7 cellular contexts compared by ENCODE assay signal in genomic region chr10:68828083-68828601, GRCh38. TPM values are rescaled to one million over a fixed set of nuclear protein-coding genes. Genes with fewer than 3 reads are reported as not detected.
DNase-seq lines count a peak whose midpoint lies in the region; ATAC-seq, FAIRE-seq and TF ChIP-seq lines count a peak whose summit lies in the region.
"Not testable (repeated sequence)": the region's sequence is repeated elsewhere in the genome, so short reads cannot be mapped to it uniquely, and the experiment has no call there.

No MANE protein-coding gene starts in this region.

- peak overlapping the region in 39 of 59 donors; percentile 4 to 87 (median 66) for H3K27ac ChIP-seq in dorsolateral prefrontal cortex
- not testable (repeated sequence) for H3K27ac ChIP-seq in kidney (ENCODE audit: low read depth in 2 of 2, low read length in 2 of 2)

- H3K27me3 ChIP-seq in dorsolateral prefrontal cortex, result not testable (repeated sequence)

- peak overlapping the region; percentile 10 to 76 (median 56) for H3K4me3 ChIP-seq in dorsolateral prefrontal cortex
- peak overlapping the region; percentile 44 to 45 for H3K4me3 ChIP-seq in kidney (ENCODE audit: low read length in 2 of 2)
- peak overlapping the region; percentile 51 for H3K4me3 ChIP-seq in retinal pigment epithelial cell (ENCODE audit: low read length)

- not testable (repeated sequence) for TF ChIP-seq CTCF in dorsolateral prefrontal cortex (IDR thresholded peaks at IDR 0.05 in 54 of 56, conservative IDR thresholded peaks at IDR 0.05 in 2 of 56; ENCODE audit: low read depth in 1 of 56, partially characterized antibody in 56 of 56); kidney (IDR thresholded peaks at IDR 0.05; ENCODE audit: borderline replicate concordance, extremely low read depth, insufficient read depth); retinal pigment epithelial cell (conservative IDR thresholded peaks at IDR 0.05; ENCODE audit: low read depth, low read length)

- H3K4me1 ChIP-seq in kidney (ENCODE audit: control insufficient read depth in 1 of 2, insufficient read depth in 1 of 2, low read depth in 1 of 2, low read length in 2 of 2), result not testable (repeated sequence)

- not testable (repeated sequence) for H3K9me3 ChIP-seq in kidney (ENCODE audit: control insufficient read depth in 1 of 2, low read length in 2 of 2)

- not testable (repeated sequence) for H3K36me3 ChIP-seq in kidney (ENCODE audit: control insufficient read depth in 1 of 2, insufficient read depth in 2 of 2, low read length in 2 of 2)

- ATAC-seq in GM18517 (IDR thresholded peaks at IDR 0.05; ENCODE audit: unreplicated experiment) (peak; percentile 37), HG02884 (IDR thresholded peaks at IDR 0.05; ENCODE audit: unreplicated experiment) (peak; percentile 30)

- DNase-seq in NCI-H748 (lab: John Stamatoyannopoulos, UW; ENCODE audit: unreplicated experiment) (peak; percentile 35), dorsolateral prefrontal cortex (peak in 1 of 10 donors; percentile 46), kidney (peak; percentile 74)
- DNase-seq in activated CD8-positive, alpha-beta memory T cell treated with anti-CD3 and anti-CD28 coated beads, Interleukin-2, amount 50 U/mL, for 48 hours, result peak; percentile 60
- not testable (repeated sequence) for DNase-seq in retinal pigment epithelial cell (ENCODE audit: low read depth)

- not testable (repeated sequence) for H3K9ac ChIP-seq in kidney (ENCODE audit: low read length in 2 of 2)

- FAIRE-seq in kidney (lab: Jason Lieb, UNC), result not testable (repeated sequence)

- intact Hi-C loops in dorsolateral prefrontal cortex (cut with DNase I); kidney (cut with DNase I): not testable (repeated sequence)

RNA-seq across cellular contexts. Expression of gene STOX1, which starts 0.8 kb away (rescaled TPM):
- total RNA-seq in dorsolateral prefrontal cortex (10 to 100 TPM; 14.0 to 59.9 (median 28.7) TPM), kidney (1.5 TPM)
- polyA plus RNA-seq in kidney (ENCODE audit: insufficient read depth, low read depth, low replicate concordance), result 1.5 TPM
